Comparison of ENCODE assay signal across 8 cellular contexts in genomic region chr22:38305481-38306448, GRCh38. TPM values are rescaled to one million over a fixed set of nuclear protein-coding genes. Genes with fewer than 3 reads are reported as not detected.
A peak's percentile ranks its signal among the peaks of the same experiment; 100 is the strongest.
DNase-seq lines count a peak whose midpoint lies in the region; ATAC-seq and TF ChIP-seq lines count a peak whose summit lies in the region.

No MANE protein-coding gene starts in this region.

- CTCF ChIA-PET in OCI-LY7 (lab: Charles Lee; ENCODE audit: unreplicated experiment), result no interaction called here
- CTCF ChIA-PET in mammary epithelial cell (lab: Charles Lee; ENCODE audit: low non-redundant PET), result no interaction called here

- DNase-seq in activated gamma-delta T cell treated with Interleukin-2 at 50 U/mL for 16 hours (peak; percentile 31), activated gamma-delta T cell (lab: John Stamatoyannopoulos, UW) (no peak), OCI-LY7 (ENCODE audit: low spot score) (peak; percentile 73), mammary epithelial cell (peak; percentile 63), right lobe of liver (no peak), tibial nerve (ENCODE audit: low spot score in 2 of 2) (no peak), amygdala (lab: John Stamatoyannopoulos, UW) (no peak)

- TF ChIP-seq EP300 in tibial nerve (IDR thresholded peaks at IDR 0.05), result no peak

- H3K36me3 ChIP-seq in OCI-LY7 (ENCODE audit: insufficient read depth, low read length) (peaks cover 77% of the 10 kb centered on the region), mammary epithelial cell (ENCODE audit: insufficient read depth, low read length) (peaks cover 30% of the 10 kb centered on the region), right lobe of liver (peaks cover 0 to 16% (median 0%) of the 10 kb centered on the region in 4 donors), tibial nerve (peaks cover 4 to 48% (median 11%) of the 10 kb centered on the region in 3 donors)

- TF ChIP-seq CTCF in OCI-LY7 (conservative IDR thresholded peaks at IDR 0.05; ENCODE audit: low read length) (peak; percentile 61), mammary epithelial cell (conservative IDR thresholded peaks at IDR 0.05 in 1 of 2, IDR thresholded peaks at IDR 0.05 in 1 of 2; ENCODE audit: extremely low read depth in 1 of 2, insufficient read depth in 1 of 2, low read depth in 1 of 2, low read length in 2 of 2) (peak in 1 of 2 donors; percentile 27), right lobe of liver (IDR thresholded peaks at IDR 0.05) (no peak), tibial nerve (IDR thresholded peaks at IDR 0.05) (no peak)

- H3K9me2 ChIP-seq in OCI-LY7 (ENCODE audit: insufficient read depth, low read length), result no peaks in the 10 kb centered on the region

- BruUV-seq in OCI-LY7 (replicated peaks; lab: Mats Ljungman, UMichigan) (no TSS peak), mammary epithelial cell (replicated peaks; lab: Mats Ljungman, UMichigan) (no TSS peak)

- H3K4me1 ChIP-seq in OCI-LY7 (ENCODE audit: insufficient read depth, low read length, poor library complexity, severe bottlenecking) (peaks cover 41% of the 10 kb centered on the region), mammary epithelial cell (ENCODE audit: insufficient read depth, low read length) (peaks cover 53% of the 10 kb centered on the region), right lobe of liver (peaks cover 0 to 27% (median 12%) of the 10 kb centered on the region in 4 donors), tibial nerve (peaks cover 3 to 84% (median 48%) of the 10 kb centered on the region in 4 donors)

- H3K27ac ChIP-seq in OCI-LY7 (ENCODE audit: low read depth, low read length, poor library complexity, severe bottlenecking), result peak overlapping the region; percentile 78
- H3K27ac ChIP-seq in mammary epithelial cell (ENCODE audit: insufficient read depth, low read depth, low read length), result peak overlapping the region; percentile 85
- H3K27ac ChIP-seq in right lobe of liver, result peak overlapping the region in 2 of 3 donors; percentile 24 to 30
- H3K27ac ChIP-seq in tibial nerve, result peak overlapping the region in 3 of 4 donors; percentile 15 to 77 (median 61)

- H3K9me3 ChIP-seq in OCI-LY7 (ENCODE audit: low read length), result no peaks in the 10 kb centered on the region
- H3K9me3 ChIP-seq in mammary epithelial cell (replicated peaks; ENCODE audit: insufficient read depth, low read length), result no peaks in the 10 kb centered on the region
- H3K9me3 ChIP-seq in right lobe of liver, result no peaks in the 10 kb centered on the region
- H3K9me3 ChIP-seq in tibial nerve, result no peaks in the 10 kb centered on the region

- POLR2A ChIA-PET in OCI-LY7 (lab: Charles Lee), result interaction anchor here (0.7 to 0.8 kb wide), 2 partner anchors 9 to 248 kb away, joined by 3 read pairs; no protein-coding TSS in a partner anchor

- peak; percentile 43 for ATAC-seq in HG03039 (IDR thresholded peaks at IDR 0.05; ENCODE audit: unreplicated experiment)
- no peak for ATAC-seq in right lobe of liver

- H4K20me1 ChIP-seq in OCI-LY7 (ENCODE audit: insufficient read depth, low read length) (peaks cover 11% of the 10 kb centered on the region; the same call in 1 of the 2 replicates), mammary epithelial cell (ENCODE audit: insufficient read depth, low read length) (peaks cover 2% of the 10 kb centered on the region)

- no peak for TF ChIP-seq POLR2A in right lobe of liver (IDR thresholded peaks at IDR 0.05)
- TF ChIP-seq POLR2A in tibial nerve (IDR thresholded peaks at IDR 0.05), result no peak

- dilution Hi-C loops in mammary epithelial cell (cut with HindIII; ENCODE audit: low sequenced_read_pairs), result loop anchor here (10.0 kb wide), 2 partner anchors 121 to 211 kb away; partner anchors contain the start of gene PLA2G6

- H3K9ac ChIP-seq in mammary epithelial cell (ENCODE audit: insufficient read depth, low read length), result peak overlapping the region; percentile 64

- in situ Hi-C loops in mammary epithelial cell (cut with MboI; ENCODE audit: low sequenced_read_pairs in 2 of 2), result no loop called here

- peak overlapping the region; percentile 80 for H3K4me2 ChIP-seq in OCI-LY7 (ENCODE audit: low read length)
- H3K4me2 ChIP-seq in mammary epithelial cell (ENCODE audit: insufficient read depth, low read depth, low read length), result peak overlapping the region; percentile 66

- H3K4me3 ChIP-seq in OCI-LY7 (ENCODE audit: low read depth, low read length, poor library complexity, severe bottlenecking) (peak overlapping the region; percentile 40), mammary epithelial cell (replicated peaks in 1 of 3; ENCODE audit: insufficient read depth in 1 of 3, low read depth in 2 of 3, low read length in 3 of 3) (no peak overlapping the region), right lobe of liver (no peak overlapping the region), tibial nerve (no peak overlapping the region)

- H2AFZ ChIP-seq in OCI-LY7 (ENCODE audit: low read length) (0 out of 2 replicates have a peak overlapping the region, but pooled peaks have one; percentile 7), mammary epithelial cell (ENCODE audit: low read depth, low read length) (no peak overlapping the region)

- WGBS in mammary epithelial cell (ENCODE audit: low coverage, missing lambda C conversion rate), result 11% methylated on average over 16 of the region's 16 CpGs
- WGBS in right lobe of liver (ENCODE audit: insufficient coverage, low coverage, low lambda C conversion rate, missing lambda C conversion rate), result 39% methylated on average over 11 of the region's 16 CpGs
- 30 to 31% methylated on average over 16 of the region's 16 CpGs for WGBS in tibial nerve, 2 donors

- H3K79me2 ChIP-seq in OCI-LY7 (ENCODE audit: insufficient read depth, low read depth, low read length) (peaks cover 69% of the 10 kb centered on the region), mammary epithelial cell (ENCODE audit: insufficient read depth, low read length) (peaks cover 99% of the 10 kb centered on the region)

- H3K27me3 ChIP-seq in mammary epithelial cell (ENCODE audit: insufficient read depth, low read length) (no peaks in the 10 kb centered on the region), right lobe of liver (no peaks in the 10 kb centered on the region), tibial nerve (no peaks in the 10 kb centered on the region)

- intact Hi-C loops in OCI-LY7 (cut with micrococcal nuclease; ENCODE audit: unreplicated experiment), result no loop called here
- intact Hi-C loops in mammary epithelial cell (cut with micrococcal nuclease), result loop anchor here (1.0 kb wide), 2 partner anchors 7 to 48 kb away; no protein-coding TSS in a partner anchor
- intact Hi-C loops in right lobe of liver (cut with DNase I), result no loop called here

RNA-seq across cellular contexts. Expression of gene CSNK1E, which starts 11.5 kb away (rescaled TPM):
- 152 and 182 TPM in 2 replicates for total RNA-seq in OCI-LY7 (2014; rRNA removed; shearing (Covaris generic))
- 203 and 211 TPM in 2 replicates for total RNA-seq in OCI-LY7 (2022)
- total RNA-seq in mammary epithelial cell, result 100 to 1,000 TPM; 156 to 370 TPM
- polyA plus RNA-seq in mammary epithelial cell, result 255 TPM
- 212 TPM for polyA minus RNA-seq in mammary epithelial cell
- 10 to 100 TPM; 19.9 to 41.8 (median 27.4) TPM for total RNA-seq in right lobe of liver
- 100 to 1,000 TPM; 122 to 235 (median 164) TPM for total RNA-seq in tibial nerve

RNA-seq across cellular contexts. Expression of gene TMEM184B, which starts 33.0 kb away (rescaled TPM):
- 11.1 and 19.1 TPM in 2 replicates for total RNA-seq in OCI-LY7 (2014; rRNA removed; shearing (Covaris generic))
- 37.8 and 50.2 TPM in 2 replicates for total RNA-seq in OCI-LY7 (2022)
- total RNA-seq in mammary epithelial cell, result 10 to 100 TPM; 26.2 to 68.5 TPM
- 41.1 TPM for polyA plus RNA-seq in mammary epithelial cell
- polyA minus RNA-seq in mammary epithelial cell, result 58.2 TPM
- 10 to 100 TPM in 5 of 6 experiments, 1 to 10 TPM in 1; 7.9 to 42.6 (median 16.9) TPM for total RNA-seq in right lobe of liver
- total RNA-seq in tibial nerve, result 100 to 1,000 TPM in 1 of 4 donors, 10 to 100 TPM in 3; 61.1 to 138 (median 72.0) TPM

Comparison
In these comparisons a context has a peak if more than half of its experiments do, and no peak if none do; other contexts are left out.
1. DNase-seq: peak in activated gamma-delta T cell treated with Interleukin-2 at 50 U/mL for 16 hours (single experiment), OCI-LY7 (single experiment) and mammary epithelial cell (single experiment); none in activated gamma-delta T cell (single experiment), right lobe of liver (0 of 3), tibial nerve (0 of 2) and amygdala (0 of 56).
2. H3K27ac ChIP-seq: peak in every context shown above with its lines; median percentile 85 in mammary epithelial cell; 78 in OCI-LY7; 61 in tibial nerve; 27 in right lobe of liver.